Comparison of ENCODE assay signal across 17 cellular contexts in the genomic region with DNA sequence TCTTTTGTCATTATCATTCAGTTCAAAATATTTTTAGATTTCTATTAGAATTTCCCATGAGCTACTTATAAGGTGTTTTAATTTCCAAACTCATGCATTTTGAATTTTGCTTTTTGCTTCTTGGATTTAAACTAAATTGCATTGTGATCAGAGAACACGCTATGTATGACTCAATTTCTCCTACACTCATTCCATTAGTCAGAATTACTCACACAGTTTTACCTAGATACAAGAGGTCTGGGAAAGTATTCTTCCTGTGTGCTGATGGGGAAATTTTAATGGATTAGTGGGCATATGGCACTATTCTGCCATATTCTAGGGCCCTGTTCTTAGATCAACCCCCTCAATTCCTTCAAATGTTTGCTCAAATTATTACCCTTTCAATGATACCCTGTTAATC. TPM values are rescaled to one million over a fixed set of nuclear protein-coding genes. Genes with fewer than 3 reads are reported as not detected.
A peak's percentile ranks its signal among the peaks of the same experiment; 100 is the strongest.
DNase-seq lines count a peak whose midpoint lies in the region; ATAC-seq and TF ChIP-seq lines count a peak whose summit lies in the region.
"Had no signal": no experiment of that assay in that cellular context is flagged by ENCODE, and none has a peak within 500 bp of the region (broad histone marks: within the 10 kb centered on the region; RNA-seq: fewer than 3 reads in every experiment).

No MANE protein-coding gene starts in this region.

- H3K4me3 ChIP-seq in ascending aorta (no peak overlapping the region), right cardiac atrium (ENCODE audit: low read length) (no peak overlapping the region)
- H3K4me3 ChIP-seq: colonic mucosa, right atrium auricular region had no signal

- no peak for TF ChIP-seq CTCF in ascending aorta (IDR thresholded peaks at IDR 0.05)

- H3K27ac ChIP-seq in ascending aorta = no peak overlapping the region
- H3K27ac ChIP-seq in right cardiac atrium (ENCODE audit: low read length) = no peak overlapping the region
- H3K27ac ChIP-seq: colonic mucosa, right atrium auricular region, VCaP had no signal

- WGBS in right cardiac atrium = 88% methylated on average over 1 of the region's 1 CpG

- H3K9me3 ChIP-seq in ascending aorta (no peaks in the 10 kb centered on the region), right cardiac atrium (ENCODE audit: control insufficient read depth, low read length) (no peaks in the 10 kb centered on the region)
- H3K9me3 ChIP-seq: colonic mucosa, right atrium auricular region had no signal

- H3K4me1 ChIP-seq in ascending aorta (no peaks in the 10 kb centered on the region), right cardiac atrium (ENCODE audit: control insufficient read depth, insufficient read depth, low read length) (no peaks in the 10 kb centered on the region)
- H3K4me1 ChIP-seq: colonic mucosa, right atrium auricular region had no signal

- no peaks in the 10 kb centered on the region for H3K36me3 ChIP-seq in ascending aorta
- H3K36me3 ChIP-seq: colonic mucosa, right atrium auricular region had no signal

- DNase-seq in AG20443 (ENCODE audit: low spot score) (peak; percentile 25), NCI-H226 (peak; percentile 85), dermis blood vessel endothelial cell (peak; percentile 43), kidney tubule cell (ENCODE audit: low spot score) (peak; percentile 85), ascending aorta (ENCODE audit: low spot score in 2 of 2) (no peak), DMS153 treated with DMSO at 0.1 percent for 48 hours (lab: John Stamatoyannopoulos, UW; ENCODE audit: unreplicated experiment) (no peak), NCI-H2081 treated with DMSO at 0.1 percent for 48 hours (lab: John Stamatoyannopoulos, UW) (no peak), right cardiac atrium (no peak)
- DNase-seq: activated naive CD4-positive, alpha-beta T cell treated with anti-CD3 and anti-CD28 coated beads, Interleukin-2, amount 10 ng/mL, durations not matched to agents 7 days and 5 days; colonic mucosa; islet precursor cell; NCI-H2171 treated with DMSO at 0.1 percent for 48 hours; stimulated activated naive CD4-positive, alpha-beta T cell had no signal

- ATAC-seq in right cardiac atrium = no peak

- no peaks in the 10 kb centered on the region for H3K27me3 ChIP-seq in ascending aorta
- no peaks in the 10 kb centered on the region for H3K27me3 ChIP-seq in right cardiac atrium (ENCODE audit: control insufficient read depth, insufficient read depth)
- H3K27me3 ChIP-seq: colonic mucosa, right atrium auricular region had no signal

- intact Hi-C loops in ascending aorta (cut with DNase I) (no loop called here), right cardiac atrium (cut with DNase I) (no loop called here)

RNA-seq across cellular contexts. Expression of a gene that starts 49.9 kb away (rescaled TPM):
- total RNA-seq in dermis blood vessel endothelial cell (not detected in 2 replicates), ascending aorta (not detected), right cardiac atrium (1 to 10 TPM in 2 of 4 donors, under 1 TPM in 2; 0.54 to 1.9 (median 1.1) TPM)
- polyA plus RNA-seq in right cardiac atrium = 1.6 TPM
- total RNA-seq: G401 had no signal
- polyA plus RNA-seq: CD14-positive monocyte had no signal

Comparison
In these comparisons a context has a peak if more than half of its experiments do, and no peak if none do; other contexts are left out.
1. DNase-seq: peak in AG20443 (single experiment), NCI-H226 (single experiment), dermis blood vessel endothelial cell (single experiment) and kidney tubule cell (single experiment); none in ascending aorta (0 of 2), DMS153 treated with DMSO at 0.1 percent for 48 hours (single experiment), NCI-H2081 treated with DMSO at 0.1 percent for 48 hours (single experiment) and right cardiac atrium (0 of 3).